In the genomic region with DNA sequence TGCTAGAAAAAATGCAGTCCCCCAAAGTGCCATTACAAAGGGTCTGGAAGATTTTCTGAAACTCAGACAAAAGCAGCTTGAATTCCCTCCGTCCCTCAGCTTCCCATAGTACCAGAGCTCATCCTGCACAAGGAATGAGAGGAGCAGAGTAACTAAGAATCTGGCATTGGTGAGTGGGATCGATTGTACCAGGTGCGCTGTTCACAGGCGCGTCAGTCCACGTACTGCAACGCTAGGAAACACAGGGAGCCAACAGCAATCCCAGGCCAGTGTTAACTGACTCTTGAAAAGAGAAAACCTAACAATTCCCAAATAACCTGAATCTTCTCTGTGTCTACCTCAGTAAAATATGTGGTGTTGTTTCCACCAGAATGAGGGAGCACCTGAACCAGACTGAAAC, we compare ENCODE assay signal across 25 cellular contexts.
"Had no signal": no experiment of that assay in that cellular context is flagged by ENCODE, and none has a peak within 500 bp of the region (broad histone marks: within the 10 kb centered on the region; RNA-seq: fewer than 3 reads in every experiment).

No MANE protein-coding gene starts in this region.

- H3K4me1 Mint-ChIP-seq: stimulated activated naive CD8-positive, alpha-beta T cell treated with anti-CD3 and anti-CD28 coated beads, Interleukin-15, amount 100 ng/mL, for 72 hours had no signal

- H3K27me3 Mint-ChIP-seq: activated naive CD8-positive, alpha-beta T cell; brain; naive B cell; stimulated activated memory B cell treated with anti-CD40 and anti-IgM and Interleukin-4, amounts not matched to agents 10 μg/mL and 1 μg/mL and 100 μg/mL, for 72 hours; stimulated activated naive CD8-positive, alpha-beta T cell treated with anti-CD3 and anti-CD28 coated beads, Interleukin-15, amount 100 ng/mL, for 72 hours had no signal

- H3K27me3 ChIP-seq: adrenal gland, sigmoid colon, thyroid gland, upper lobe of right lung had no signal

- DNase-seq: activated CD4-positive, alpha-beta T cell treated with anti-CD3 and anti-CD28 coated beads for 4 hours; activated CD4-positive, alpha-beta T cell treated with anti-CD3 and anti-CD28 coated beads, Interleukin-2, amount 50 U/mL, for 4 hours; activated CD8-positive, alpha-beta memory T cell treated with anti-CD3 and anti-CD28 coated beads for 24 hours; activated effector memory CD4-positive, alpha-beta T cell treated with Interleukin-2 at 50 U/mL for 16 hours; activated naive CD4-positive, alpha-beta T cell treated with Interleukin-2 at 50 U/mL for 16 hours; adrenal gland; aorta; caudate nucleus; cortex of kidney; left ventricle myocardium superior; naive B cell; nephron progenitor cell; nucleus accumbens; psoas muscle; sigmoid colon; small intestine; stimulated activated CD4-positive, alpha-beta T cell treated with anti-CD3 and anti-CD28 coated beads, Interleukin-4, amount 100 ng/mL, for 4 hours; stimulated activated CD8-positive, alpha-beta memory T cell treated with anti-CD3 and anti-CD28 coated beads, Interleukin-4, amount 100 ng/mL, for 48 hours; stimulated activated naive CD8-positive, alpha-beta T cell treated with anti-CD3 and anti-CD28 coated beads, Interleukin-15, amount 100 ng/mL, for 72 hours; thyroid gland; upper lobe of right lung had no signal

- H3K4me3 ChIP-seq: adrenal gland, psoas muscle, sigmoid colon, thyroid gland, upper lobe of right lung had no signal

- H3K4me3 Mint-ChIP-seq: activated naive CD8-positive, alpha-beta T cell; brain; nephron progenitor cell; stimulated activated memory B cell treated with anti-CD40 and anti-IgM and Interleukin-4, amounts not matched to agents 10 μg/mL and 1 μg/mL and 100 μg/mL, for 72 hours; stimulated activated naive CD8-positive, alpha-beta T cell treated with anti-CD3 and anti-CD28 coated beads, Interleukin-15, amount 100 ng/mL, for 72 hours had no signal

- H3K4me1 ChIP-seq: adrenal gland, parathyroid adenoma, psoas muscle, thyroid gland, upper lobe of right lung had no signal

- H3K9me3 ChIP-seq: adrenal gland, psoas muscle, sigmoid colon, thyroid gland, upper lobe of right lung had no signal

- H3K36me3 ChIP-seq: adrenal gland, sigmoid colon, thyroid gland, upper lobe of right lung had no signal

- H3K27ac ChIP-seq: parathyroid adenoma, psoas muscle, thyroid gland had no signal

- H3K36me3 Mint-ChIP-seq: brain; stimulated activated memory B cell treated with anti-CD40 and anti-IgM and Interleukin-4, amounts not matched to agents 10 μg/mL and 1 μg/mL and 100 μg/mL, for 72 hours had no signal

- ATAC-seq: stimulated activated memory B cell treated with anti-CD40 and anti-IgM and Interleukin-4, amounts not matched to agents 10 μg/mL and 1 μg/mL and 100 μg/mL, for 72 hours; stimulated activated naive CD8-positive, alpha-beta T cell treated with anti-CD3 and anti-CD28 coated beads, Interleukin-15, amount 100 ng/mL, for 72 hours had no signal

- H3K9me3 Mint-ChIP-seq: brain; naive B cell; nephron progenitor cell; stimulated activated memory B cell treated with anti-CD40 and anti-IgM and Interleukin-4, amounts not matched to agents 10 μg/mL and 1 μg/mL and 100 μg/mL, for 72 hours; stimulated activated naive CD8-positive, alpha-beta T cell treated with anti-CD3 and anti-CD28 coated beads, Interleukin-15, amount 100 ng/mL, for 72 hours had no signal

- H3K27ac Mint-ChIP-seq: activated naive CD8-positive, alpha-beta T cell; stimulated activated memory B cell treated with anti-CD40 and anti-IgM and Interleukin-4, amounts not matched to agents 10 μg/mL and 1 μg/mL and 100 μg/mL, for 72 hours; stimulated activated naive CD8-positive, alpha-beta T cell treated with anti-CD3 and anti-CD28 coated beads, Interleukin-15, amount 100 ng/mL, for 72 hours had no signal
